8 cellular contexts compared by ENCODE assay signal in the genomic region with DNA sequence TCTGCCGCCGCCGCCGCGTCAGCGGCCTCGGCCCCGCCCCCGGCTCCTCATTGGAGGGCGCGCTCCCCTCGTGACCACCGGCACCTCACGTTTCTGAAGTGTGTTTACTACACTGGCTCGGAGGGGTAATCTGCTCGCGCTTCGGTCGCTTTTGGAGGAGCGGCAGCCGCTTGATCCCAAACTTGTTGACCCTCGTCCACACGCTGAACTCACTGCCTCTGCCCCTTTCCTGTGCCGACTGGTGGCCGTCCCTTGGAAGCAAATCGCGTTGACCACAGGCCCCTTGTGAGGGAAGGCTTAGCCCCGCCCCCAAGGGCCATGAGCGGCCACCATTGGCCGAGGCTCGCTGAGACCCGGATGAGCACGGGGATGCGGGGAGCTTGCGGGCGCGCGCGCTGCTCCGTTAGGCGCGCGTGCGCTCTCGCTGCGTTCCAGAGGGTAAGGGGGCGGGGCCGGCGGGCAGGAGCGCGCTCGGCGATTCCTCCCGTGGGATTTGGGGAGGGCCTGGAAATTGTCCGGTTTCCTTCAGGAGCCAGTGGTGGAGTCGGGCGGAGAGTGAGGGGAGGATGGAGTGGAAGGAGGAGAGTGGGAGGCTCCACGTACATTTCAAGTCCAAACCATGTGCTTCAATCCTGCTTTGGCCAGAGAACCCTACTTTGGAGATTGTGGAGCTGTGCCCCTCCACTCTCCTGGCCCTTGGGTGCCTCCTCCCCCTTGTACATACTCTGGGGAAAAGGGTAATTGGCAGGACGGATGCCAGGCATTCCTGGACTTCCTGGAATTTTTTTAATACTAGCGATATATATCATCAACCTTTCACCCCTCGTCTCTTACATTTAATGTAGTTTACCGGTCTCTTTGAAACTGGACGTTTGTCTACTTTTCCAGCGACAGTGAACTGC. TPM values are rescaled to one million over a fixed set of nuclear protein-coding genes. Genes with fewer than 3 reads are reported as not detected.
DNase-seq lines count a peak whose midpoint lies in the region; ATAC-seq and TF ChIP-seq lines count a peak whose summit lies in the region.

Gene CRY1 (minus strand): TSS at position 3 of the 902 bp plus-strand sequence. CDS start 588 bp downstream, outside the sequence.

- H2BK5ac ChIP-seq in mesendoderm (ENCODE audit: low read length): peak within 1 kb of the TSS; percentile 36

- peak within 1 kb of the TSS; percentile 82 for H3K9ac ChIP-seq in mesendoderm (ENCODE audit: low read length)

- peaks cover 0 to 1% (median 0%) of the 10 kb centered on the region in 7 donors for H3K9me3 Mint-ChIP-seq in CD4-positive, CD25-positive, alpha-beta regulatory T cell

- no peak within 1 kb of the TSS for H2BK15ac ChIP-seq in mesendoderm (replicated peaks; ENCODE audit: low read depth)

- H3K56ac ChIP-seq in mesendoderm (ENCODE audit: low read length): peak within 1 kb of the TSS; percentile 94

- H3K4me3 Mint-ChIP-seq in CD4-positive, CD25-positive, alpha-beta regulatory T cell: no peak within 1 kb of the TSS

- no peaks in the 10 kb centered on the region for H3K9me3 ChIP-seq in CD4-positive, CD25-positive, alpha-beta regulatory T cell (ENCODE audit: control insufficient read depth in 2 of 2, low read length in 2 of 2)

- no peaks in the 10 kb centered on the region for H3K27me3 ChIP-seq in CD4-positive, CD25-positive, alpha-beta regulatory T cell (ENCODE audit: control insufficient read depth, insufficient read depth, low read length)
- no peaks in the 10 kb centered on the region for H3K27me3 ChIP-seq in mesendoderm (ENCODE audit: insufficient read depth, low read length, poor library complexity)

- H3K18ac ChIP-seq in mesendoderm (ENCODE audit: low read length): peak within 1 kb of the TSS; percentile 69

- H4K5ac ChIP-seq in mesendoderm (ENCODE audit: low read length): no peak within 1 kb of the TSS

- H4K8ac ChIP-seq in mesendoderm (ENCODE audit: low read depth, low read length): no peak within 1 kb of the TSS

- H2AK5ac ChIP-seq in mesendoderm (ENCODE audit: low read length): no peak within 1 kb of the TSS

- H3K36me3 ChIP-seq in CD4-positive, CD25-positive, alpha-beta regulatory T cell (ENCODE audit: control insufficient read depth, insufficient read depth, low read length): no peaks in the 10 kb centered on the region
- no peaks in the 10 kb centered on the region for H3K36me3 ChIP-seq in mesendoderm (ENCODE audit: control insufficient read depth, insufficient read depth, low read length)

- no peak within 1 kb of the TSS for H3K23ac ChIP-seq in mesendoderm (ENCODE audit: low read length)

- in situ Hi-C loops in endometrial microvascular endothelial cells (cut with HindIII; ENCODE audit: inconsistent ontology term, low pct_unique_long_range_greater_than_20kb, low sequenced_read_pairs): no loop called here

- H3K4me1 Mint-ChIP-seq in CD4-positive, CD25-positive, alpha-beta regulatory T cell: peaks cover 0 to 17% (median 5%) of the 10 kb centered on the region in 4 donors

- H3K79me2 ChIP-seq in mesendoderm (ENCODE audit: control insufficient read depth, insufficient read depth, low read length): peaks cover 15% of the 10 kb centered on the region

- peak within 1 kb of the TSS; percentile 100 for H3K4me3 ChIP-seq in CD4-positive, CD25-positive, alpha-beta regulatory T cell (ENCODE audit: low read depth, low read length)
- peak within 1 kb of the TSS; percentile 83 for H3K4me3 ChIP-seq in mesendoderm (ENCODE audit: low read length)

- H3K4me2 ChIP-seq in mesendoderm (ENCODE audit: low read length): peak within 1 kb of the TSS; percentile 78

- peaks cover 4% of the 10 kb centered on the region for H3K79me1 ChIP-seq in mesendoderm (ENCODE audit: low read length)

- H3K27me3 Mint-ChIP-seq in CD4-positive, CD25-positive, alpha-beta regulatory T cell: peaks cover 13% of the 10 kb centered on the region

- H3K4me1 ChIP-seq in CD4-positive, CD25-positive, alpha-beta regulatory T cell (ENCODE audit: control insufficient read depth, insufficient read depth, low read length, poor library complexity, severe bottlenecking): peaks cover 26% of the 10 kb centered on the region
- peaks cover 5% of the 10 kb centered on the region for H3K4me1 ChIP-seq in mesendoderm (ENCODE audit: control insufficient read depth, low read depth, low read length)

- H3K27ac ChIP-seq in CD4-positive, CD25-positive, alpha-beta regulatory T cell (ENCODE audit: insufficient read depth, low read length, poor library complexity, severe bottlenecking): peak within 1 kb of the TSS; percentile 99
- H3K27ac ChIP-seq in mesendoderm (ENCODE audit: low read depth, low read length): peak within 1 kb of the TSS; percentile 42

- peak; percentile 82 to 86 for ATAC-seq in CD4-positive, CD25-positive, alpha-beta regulatory T cell (ENCODE audit: low read depth in 2 of 2)

- H3K4ac ChIP-seq in mesendoderm (ENCODE audit: low read depth, low read length): no peak within 1 kb of the TSS

- no CpG with 5 or more reads among the region's 64 CpGs for WGBS in mesendoderm (ENCODE audit: extremely low coverage, insufficient coverage, low lambda C conversion rate)

- no peak within 1 kb of the TSS for H2BK120ac ChIP-seq in mesendoderm (ENCODE audit: low read depth, low read length)

- peak within 1 kb of the TSS in 1 of 3 donors; percentile 98 for H3K27ac Mint-ChIP-seq in CD4-positive, CD25-positive, alpha-beta regulatory T cell

- DNase-seq in CD4-positive, CD25-positive, alpha-beta regulatory T cell: peak; percentile 87 to 96 (median 95)
- DNase-seq in GM20000 (ENCODE audit: low spot score): peak; percentile 87
- DNase-seq in HT1080 (ENCODE audit: low read depth): peak; percentile 92
- DNase-seq in NOMO-1 treated with dmso at 0.1 percent for 144 hours (lab: John Stamatoyannopoulos, UW; ENCODE audit: unreplicated experiment): peak; percentile 86
- DNase-seq in activated CD8-positive, alpha-beta memory T cell treated with anti-CD3 and anti-CD28 coated beads, Interleukin-2, amount 50 U/mL, for 24 hours (ENCODE audit: extremely low read depth): peak; percentile 84
- DNase-seq in mesendoderm: peak; percentile 98
- DNase-seq in stimulated activated CD8-positive, alpha-beta memory T cell treated with anti-CD3 and anti-CD28 coated beads, Interleukin-12 subunit alpha, Interleukin-12 subunit beta, amount 100 ng/mL, for 24 hours (ENCODE audit: extremely low read depth): peak; percentile 87

- TF ChIP-seq CTCF in GM20000 (IDR thresholded peaks at IDR 0.05; ENCODE audit: extremely low read depth, missing control alignments): no peak

- no peaks in the 10 kb centered on the region for H3K36me3 Mint-ChIP-seq in CD4-positive, CD25-positive, alpha-beta regulatory T cell

RNA-seq across cellular contexts. Expression of gene CRY1, which starts in this region (rescaled TPM):
- 91.1 TPM for total RNA-seq in CD4-positive, CD25-positive, alpha-beta regulatory T cell
- 10 to 100 TPM; 26.7 to 31.8 (median 30.8) TPM for polyA plus RNA-seq in CD4-positive, CD25-positive, alpha-beta regulatory T cell
- total RNA-seq in HT1080 (2014; rRNA removed; shearing (Covaris generic)): 11.5 and 11.9 TPM in 2 replicates
- polyA plus RNA-seq in HT1080 (2015; cell fraction: cytosol; rRNA removed): 9.6 and 10.9 TPM in 2 replicates
- 21.1 and 21.6 TPM in 2 replicates for polyA plus RNA-seq in HT1080 (2015; cell fraction: nucleus; rRNA removed)
- 18.4 TPM for total RNA-seq in endometrial microvascular endothelial cells (ENCODE audit: inconsistent ontology term)
- 19.3 TPM for polyA plus RNA-seq in mesendoderm (2013, experiment 1 of 2)
- polyA plus RNA-seq in mesendoderm (2013, experiment 2 of 2): 19.7 TPM

Comparison
In these comparisons a context has a peak if more than half of its experiments do, and no peak if none do; other contexts are left out.
1. Peak in every context shown above with its lines: DNase-seq, ATAC-seq, H3K4me3 ChIP-seq and H3K27ac ChIP-seq.